ENCODE assay signal across 13 cellular contexts in the genomic region with DNA sequence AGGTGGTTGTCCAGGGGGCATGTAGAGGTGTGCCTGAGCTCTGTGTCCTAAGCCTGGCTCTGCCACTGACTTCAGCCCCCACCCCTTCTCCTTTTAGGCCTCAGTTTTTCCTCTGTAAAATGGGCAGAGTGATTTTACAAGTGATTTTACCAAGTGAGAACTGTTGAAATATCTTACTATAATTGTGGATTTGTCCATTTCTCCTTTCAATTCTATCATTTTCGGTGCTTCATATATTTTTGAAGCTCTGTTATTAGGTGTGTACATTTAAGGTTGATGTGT. TPM values are rescaled to one million over a fixed set of nuclear protein-coding genes. Genes with fewer than 3 reads are reported as not detected.
DNase-seq lines count a peak whose midpoint lies in the region; ATAC-seq, FAIRE-seq and TF ChIP-seq lines count a peak whose summit lies in the region.
"Had no signal": no experiment of that assay in that cellular context is flagged by ENCODE, and none has a peak within 500 bp of the region (broad histone marks: within the 10 kb centered on the region; RNA-seq: fewer than 3 reads in every experiment).

No MANE protein-coding gene starts in this region.

- peak overlapping the region; percentile 98 for H2AFZ ChIP-seq in K562 (ENCODE audit: low read depth, low read length)

- TF ChIP-seq RAD21 in K562 (CRISPR knock-in tag; conservative IDR thresholded peaks at IDR 0.05 in 1 of 2, IDR thresholded peaks at IDR 0.05 in 1 of 2): no peak

- H3K9ac ChIP-seq in K562 (ENCODE audit: insufficient read depth in 1 of 2, low read depth in 2 of 2, low read length in 2 of 2): peak overlapping the region; percentile 70 to 84; a peak in 1 of 4 replicates
- H3K9ac ChIP-seq: neural progenitor cell had no signal

- no peak for TF ChIP-seq POLR2A in K562 (conservative IDR thresholded peaks at IDR 0.05)

- no peaks in the 10 kb centered on the region for H3K36me3 Mint-ChIP-seq in CD4-positive, alpha-beta T cell (ENCODE audit: low read depth)
- peaks cover 5% of the 10 kb centered on the region for H3K36me3 Mint-ChIP-seq in IgD-negative memory B cell
- H3K36me3 Mint-ChIP-seq in natural killer cell: no peaks in the 10 kb centered on the region
- H3K36me3 Mint-ChIP-seq: neural progenitor cell had no signal

- no peak for TF ChIP-seq CTCF in CD4-positive, alpha-beta T cell (IDR thresholded peaks at IDR 0.05)
- no peak for TF ChIP-seq CTCF in K562 (IDR thresholded peaks at IDR 0.05 in 2 of 3, conservative IDR thresholded peaks at IDR 0.05 in 1 of 3; ENCODE audit: insufficient read depth in 2 of 3, low read depth in 1 of 3, low read length in 3 of 3)
- no peak for TF ChIP-seq CTCF in natural killer cell (IDR thresholded peaks at IDR 0.05)

- H3K9me3 ChIP-seq in CD4-positive, alpha-beta T cell (ENCODE audit: control insufficient read depth, low read length): no peaks in the 10 kb centered on the region
- H3K9me3 ChIP-seq in K562 (replicated peaks; ENCODE audit: control insufficient read depth, insufficient read depth, low read depth, low read length): no peaks in the 10 kb centered on the region

- no peaks in the 10 kb centered on the region for H3K9me3 Mint-ChIP-seq in CD4-positive, alpha-beta T cell
- H3K9me3 Mint-ChIP-seq in IgD-negative memory B cell: no peaks in the 10 kb centered on the region
- no peaks in the 10 kb centered on the region for H3K9me3 Mint-ChIP-seq in natural killer cell

- in situ Hi-C loops in K562 (cut with MboI): no loop called here

- no peaks in the 10 kb centered on the region for H3K9me1 ChIP-seq in K562 (ENCODE audit: control insufficient read depth, insufficient read depth, low read length)

- H3K79me2 ChIP-seq in K562 (ENCODE audit: control insufficient read depth, insufficient read depth, low read length): peaks cover 30% of the 10 kb centered on the region

- intact Hi-C loops in CD4-positive, alpha-beta T cell (cut with DNase I, micrococcal nuclease): no loop called here
- intact Hi-C loops in K562 (cut with micrococcal nuclease) (no loop called here), natural killer cell (cut with micrococcal nuclease) (no loop called here)

- H3K27ac Mint-ChIP-seq in CD4-positive, alpha-beta T cell: no peak overlapping the region
- H3K27ac Mint-ChIP-seq in IgD-negative memory B cell: no peak overlapping the region
- peak overlapping the region in 1 of 2 donors; percentile 73 for H3K27ac Mint-ChIP-seq in natural killer cell
- H3K27ac Mint-ChIP-seq: H9, neural progenitor cell had no signal

- peak overlapping the region; percentile 78 for H3K4me3 Mint-ChIP-seq in CD4-positive, alpha-beta T cell
- H3K4me3 Mint-ChIP-seq in IgD-negative memory B cell (peak overlapping the region; percentile 70 to 96 (median 86)), natural killer cell (peak overlapping the region; percentile 84)
- H3K4me3 Mint-ChIP-seq: neural progenitor cell had no signal

- peaks cover 80% of the 10 kb centered on the region for H3K27me3 Mint-ChIP-seq in CD4-positive, alpha-beta T cell
- H3K27me3 Mint-ChIP-seq in IgD-negative memory B cell: peaks cover 46% of the 10 kb centered on the region
- peaks cover 35 to 51% of the 10 kb centered on the region in 2 donors for H3K27me3 Mint-ChIP-seq in natural killer cell (ENCODE audit: low read depth in 2 of 2)

- BruUV-seq in K562 (replicated peaks; lab: Mats Ljungman, UMichigan): no TSS peak

- peaks cover 52% of the 10 kb centered on the region for H3K27me3 ChIP-seq in CD4-positive, alpha-beta T cell (ENCODE audit: control insufficient read depth, insufficient read depth, low read length)
- no peaks in the 10 kb centered on the region for H3K27me3 ChIP-seq in K562 (ENCODE audit: control insufficient read depth in 2 of 2, insufficient read depth in 2 of 2, low read length in 2 of 2)

- H3K4me3 ChIP-seq in K562: peak overlapping the region; percentile 56; the same call in 1 of the 2 replicates
- H3K4me3 ChIP-seq: neural progenitor cell had no signal

- CTCF ChIA-PET in CD4-positive, alpha-beta T cell (lab: Charles Lee): interaction anchor here (1.0 to 1.5 kb wide), 3 partner anchors 11 to 375 kb away, joined by 3 to 5 read pairs (median 3); no protein-coding TSS in a partner anchor
- CTCF ChIA-PET in K562 (lab: Yijun Ruan, JAX; ENCODE audit: low intra/inter-chr PET ratio): interaction anchor here (0.7 kb wide), 1 partner anchor 657 kb away, joined by 3 read pairs; no protein-coding TSS in a partner anchor

- POLR2A ChIA-PET in CD4-positive, alpha-beta T cell (lab: Charles Lee): no interaction called here
- POLR2A ChIA-PET in K562 (lab: Yijun Ruan, JAX): interaction anchor here (0.6 to 2.4 kb wide), 5 partner anchors 8 to 1714 kb away, joined by 3 to 6 read pairs (median 4); no protein-coding TSS in a partner anchor

- H3K36me3 ChIP-seq in K562 (ENCODE audit: control insufficient read depth, insufficient read depth, low read length): no peaks in the 10 kb centered on the region
- H3K36me3 ChIP-seq: neural progenitor cell had no signal

- H4K20me1 ChIP-seq in K562 (replicated peaks; ENCODE audit: control insufficient read depth, insufficient read depth, low read length): no peaks in the 10 kb centered on the region

- FAIRE-seq in K562 (lab: Jason Lieb, UNC): no peak
- FAIRE-seq: islet of Langerhans had no signal

- peaks cover 13% of the 10 kb centered on the region for H3K4me1 Mint-ChIP-seq in CD4-positive, alpha-beta T cell (ENCODE audit: low read depth)
- H3K4me1 Mint-ChIP-seq in IgD-negative memory B cell (peaks cover 8 to 18% (median 12%) of the 10 kb centered on the region in 3 donors), natural killer cell (peaks cover 13 to 24% of the 10 kb centered on the region in 2 donors)
- H3K4me1 Mint-ChIP-seq: neural progenitor cell had no signal

- TF ChIP-seq EP300 in K562 (IDR thresholded peaks at IDR 0.05; ENCODE audit: low read length): no peak

- 18% methylated on average over 1 of the region's 1 CpG for WGBS in K562 (ENCODE audit: insufficient coverage, low coverage, missing lambda C conversion rate)

- peaks cover 9 to 18% of the 10 kb centered on the region in 2 experiments; a peak in 4 of 5 replicates for H3K4me1 ChIP-seq in K562 (replicated peaks in 1 of 2; ENCODE audit: control insufficient read depth in 2 of 2, insufficient read depth in 2 of 2, low read length in 2 of 2)
- H3K4me1 ChIP-seq: neural progenitor cell had no signal

- no peak overlapping the region for H3K27ac ChIP-seq in CD4-positive, alpha-beta T cell (ENCODE audit: low read depth, low read length)
- H3K27ac ChIP-seq in K562 (ENCODE audit: extremely low read depth, low read depth, low read length): 0 out of 3 replicates have a peak overlapping the region, but pooled peaks have one; percentile 78
- H3K27ac ChIP-seq: neural progenitor cell had no signal

- H3K4me2 ChIP-seq in K562 (ENCODE audit: insufficient read depth, low read length): peak overlapping the region; percentile 80

- ATAC-seq in CD4-positive, alpha-beta T cell (ENCODE audit: poor library complexity): no peak
- no peak for ATAC-seq in K562
- no peak for ATAC-seq in natural killer cell
- no peak for ATAC-seq in GM19395 (IDR thresholded peaks at IDR 0.05; ENCODE audit: unreplicated experiment)
- ATAC-seq in GM19463 (IDR thresholded peaks at IDR 0.05; ENCODE audit: unreplicated experiment): no peak
- no peak for ATAC-seq in GM19023 (IDR thresholded peaks at IDR 0.05; ENCODE audit: unreplicated experiment)

- no peak for DNase-seq in CD4-positive, alpha-beta T cell
- DNase-seq in K562 (ENCODE audit: extremely low read depth in 1 of 4, low spot score in 3 of 4): no peak
- no peak for DNase-seq in natural killer cell
- DNase-seq in stimulated activated CD4-positive, alpha-beta T cell treated with anti-CD3 and anti-CD28 coated beads, Interleukin-2, amount 100 ng/mL, for 48 hours: no peak
- DNase-seq: activated naive CD4-positive, alpha-beta T cell treated with anti-CD3 and anti-CD28 coated beads, Interleukin-2, amount 50 U/mL, for 16 hours; H9; stimulated activated CD4-positive, alpha-beta T cell treated with anti-CD3 and anti-CD28 coated beads, Interleukin-12 subunit alpha, Interleukin-12 subunit beta, amount 100 ng/mL, for 4 hours had no signal

RNA-seq across cellular contexts. Expression of gene HOXB9, which starts 21.7 kb away (rescaled TPM):
- total RNA-seq in CD4-positive, alpha-beta T cell: not detected
- polyA plus RNA-seq in IgD-negative memory B cell: not detected
- total RNA-seq in K562 (2011; cell fraction: chromatin; rRNA removed; ENCODE audit: low replicate concordance): 92.5 and 108 TPM in 2 replicates
- total RNA-seq in K562 (2011; cell fraction: nucleolus; rRNA removed): 55.1 and 62.2 TPM in 2 replicates
- total RNA-seq in K562 (2011; cell fraction: nucleoplasm; rRNA removed): 83.2 and 118 TPM in 2 replicates
- 77.6 and 91.3 TPM in 2 replicates for total RNA-seq in K562 (2014; rRNA removed)
- 64.8 and 71.4 TPM in 2 replicates for total RNA-seq in K562 (2014; rRNA removed; fragmentation: Illumina TruSeq; extraction: Trizol)
- total RNA-seq in K562 (2015; rRNA removed; fragmentation: Illumina TruSeq; extraction: Trizol): 54.3 and 54.6 TPM in 2 replicates
- 136 and 146 TPM in 2 replicates for total RNA-seq in K562 (2021)
- 104 and 141 TPM in 2 replicates for polyA plus RNA-seq in K562 (2011; rRNA removed)
- 113 and 142 TPM in 2 replicates for polyA plus RNA-seq in K562 (2011; cell fraction: cytosol; rRNA removed)
- polyA plus RNA-seq in K562 (2011; cell fraction: nucleus; rRNA removed): 117 and 138 TPM in 2 replicates
- 89.9 and 176 TPM in 2 replicates for polyA plus RNA-seq in K562 (2012)
- polyA plus RNA-seq in K562 (2014; fragmentation: Illumina TruSeq; extraction: Trizol): 187 and 196 TPM in 2 replicates
- 1 to 10 TPM; 3.1 to 5.2 TPM for polyA plus RNA-seq in K562 (2014; fragmentation: Nextera tagmentation; extraction: Ambion mirVana)
- 136 and 145 TPM in 2 replicates for polyA plus RNA-seq in K562 (2014; rRNA removed)
- 54.1 and 61.9 TPM in 2 replicates for polyA minus RNA-seq in K562 (2011; rRNA and poly(A)+ RNA removed)
- polyA minus RNA-seq in K562 (2011; cell fraction: cytosol; rRNA and poly(A)+ RNA removed): 46.9 and 52.2 TPM in 2 replicates
- 28.9 and 46.7 TPM in 2 replicates for polyA minus RNA-seq in K562 (2011; cell fraction: nucleus; rRNA and poly(A)+ RNA removed)
- total RNA-seq in natural killer cell: 1 to 10 TPM in 1 of 3 donors, under 1 TPM in 2; 0.12 to 1.0 (median 0.18) TPM
- total RNA-seq: H9 had no signal

RNA-seq across cellular contexts. Expression of gene HOXB8, which starts 32.8 kb away (rescaled TPM):
- not detected for total RNA-seq in CD4-positive, alpha-beta T cell
- polyA plus RNA-seq in IgD-negative memory B cell: not detected
- 13.9 and 15.4 TPM in 2 replicates for total RNA-seq in K562 (2011; cell fraction: chromatin; rRNA removed; ENCODE audit: low replicate concordance)
- 8.9 and 11.7 TPM in 2 replicates for total RNA-seq in K562 (2011; cell fraction: nucleolus; rRNA removed)
- 12.5 and 25.9 TPM in 2 replicates for total RNA-seq in K562 (2011; cell fraction: nucleoplasm; rRNA removed)
- total RNA-seq in K562 (2014; rRNA removed): 5.1 and 9.3 TPM in 2 replicates
- total RNA-seq in K562 (2014; rRNA removed; fragmentation: Illumina TruSeq; extraction: Trizol): 1.5 and 2.9 TPM in 2 replicates
- 2.1 and 2.5 TPM in 2 replicates for total RNA-seq in K562 (2015; rRNA removed; fragmentation: Illumina TruSeq; extraction: Trizol)
- total RNA-seq in K562 (2021): 14.9 and 17.7 TPM in 2 replicates
- polyA plus RNA-seq in K562 (2011; rRNA removed): 3.6 and 4.6 TPM in 2 replicates
- 7.3 and 10.8 TPM in 2 replicates for polyA plus RNA-seq in K562 (2011; cell fraction: cytosol; rRNA removed)
- polyA plus RNA-seq in K562 (2011; cell fraction: nucleus; rRNA removed): 16.6 and 22.3 TPM in 2 replicates
- 5.9 and 20.0 TPM in 2 replicates for polyA plus RNA-seq in K562 (2012)
- polyA plus RNA-seq in K562 (2014; fragmentation: Illumina TruSeq; extraction: Trizol): 7.0 and 8.3 TPM in 2 replicates
- polyA plus RNA-seq in K562 (2014; fragmentation: Nextera tagmentation; extraction: Ambion mirVana): 1 to 10 TPM in 1 of 2 experiments, under 1 TPM in 1; 0.52 to 1.2 TPM
- polyA plus RNA-seq in K562 (2014; rRNA removed): 18.8 and 23.8 TPM in 2 replicates
- polyA minus RNA-seq in K562 (2011; rRNA and poly(A)+ RNA removed): 1.8 and 2.2 TPM in 2 replicates
- 2.4 and 7.1 TPM in 2 replicates for polyA minus RNA-seq in K562 (2011; cell fraction: cytosol; rRNA and poly(A)+ RNA removed)
- polyA minus RNA-seq in K562 (2011; cell fraction: nucleus; rRNA and poly(A)+ RNA removed): 3.1 and 4.2 TPM in 2 replicates
- total RNA-seq in natural killer cell: not detected
- total RNA-seq: H9 had no signal

RNA-seq across cellular contexts. Expression of gene HOXB7, which starts 37.1 kb away (rescaled TPM):
- not detected for total RNA-seq in CD4-positive, alpha-beta T cell
- polyA plus RNA-seq in IgD-negative memory B cell (not detected), K562 (2011; rRNA removed) (5.5 and 5.9 TPM in 2 replicates), K562 (2014; fragmentation: Illumina TruSeq; extraction: Trizol) (10.3 and 11.6 TPM in 2 replicates), K562 (2014; fragmentation: Nextera tagmentation; extraction: Ambion mirVana) (1 to 10 TPM; 5.7 to 5.8 TPM), K562 (2014; rRNA removed) (11.1 and 13.9 TPM in 2 replicates)
- 1.4 and 3.5 TPM in 2 replicates for total RNA-seq in K562 (2011; cell fraction: chromatin; rRNA removed; ENCODE audit: low replicate concordance)
- total RNA-seq in K562 (2011; cell fraction: nucleolus; rRNA removed): 0.79 and 1.5 TPM in 2 replicates
- total RNA-seq in K562 (2011; cell fraction: nucleoplasm; rRNA removed): 2.1 TPM in 2 replicates
- total RNA-seq in K562 (2014; rRNA removed) (8.3 and 11.0 TPM in 2 replicates), K562 (2014; rRNA removed; fragmentation: Illumina TruSeq; extraction: Trizol) (13.5 and 14.7 TPM in 2 replicates), K562 (2015; rRNA removed; fragmentation: Illumina TruSeq; extraction: Trizol) (14.8 and 16.7 TPM in 2 replicates), K562 (2021) (8.2 and 10.8 TPM in 2 replicates), natural killer cell (1 to 10 TPM in 1 of 3 donors, under 1 TPM in 2; 0.45 to 1.4 (median 0.97) TPM)
- 8.3 and 8.4 TPM in 2 replicates for polyA plus RNA-seq in K562 (2011; cell fraction: cytosol; rRNA removed)
- 2.7 and 3.9 TPM in 2 replicates for polyA plus RNA-seq in K562 (2011; cell fraction: nucleus; rRNA removed)
- 10.4 and 16.5 TPM in 2 replicates for polyA plus RNA-seq in K562 (2012)
- 1.9 and 2.5 TPM in 2 replicates for polyA minus RNA-seq in K562 (2011; rRNA and poly(A)+ RNA removed)
- polyA minus RNA-seq in K562 (2011; cell fraction: cytosol; rRNA and poly(A)+ RNA removed): 2.9 and 3.5 TPM in 2 replicates
- polyA minus RNA-seq in K562 (2011; cell fraction: nucleus; rRNA and poly(A)+ RNA removed): 0.67 and 2.3 TPM in 2 replicates
- total RNA-seq: H9 had no signal

RNA-seq across cellular contexts. Expression of gene HOXB6, which starts 43.1 kb away (rescaled TPM):
- not detected for total RNA-seq in CD4-positive, alpha-beta T cell
- polyA plus RNA-seq in IgD-negative memory B cell (not detected), K562 (2011; rRNA removed) (2.3 and 3.0 TPM in 2 replicates), K562 (2014; fragmentation: Illumina TruSeq; extraction: Trizol) (4.0 and 7.7 TPM in 2 replicates), K562 (2014; fragmentation: Nextera tagmentation; extraction: Ambion mirVana) (1 to 10 TPM; 1.2 to 1.9 TPM), K562 (2014; rRNA removed) (13.7 and 14.8 TPM in 2 replicates)
- total RNA-seq in K562 (2011; cell fraction: chromatin; rRNA removed; ENCODE audit: low replicate concordance): 18.7 and 26.2 TPM in 2 replicates
- 10.4 and 11.2 TPM in 2 replicates for total RNA-seq in K562 (2011; cell fraction: nucleolus; rRNA removed)
- 12.0 and 17.8 TPM in 2 replicates for total RNA-seq in K562 (2011; cell fraction: nucleoplasm; rRNA removed)
- total RNA-seq in K562 (2014; rRNA removed) (6.5 and 9.1 TPM in 2 replicates), K562 (2014; rRNA removed; fragmentation: Illumina TruSeq; extraction: Trizol) (3.9 and 4.9 TPM in 2 replicates), K562 (2015; rRNA removed; fragmentation: Illumina TruSeq; extraction: Trizol) (7.3 and 7.5 TPM in 2 replicates), K562 (2021) (10.6 and 14.2 TPM in 2 replicates), natural killer cell (not detected)
- 3.7 and 4.0 TPM in 2 replicates for polyA plus RNA-seq in K562 (2011; cell fraction: cytosol; rRNA removed)
- 16.7 and 17.3 TPM in 2 replicates for polyA plus RNA-seq in K562 (2011; cell fraction: nucleus; rRNA removed)
- polyA plus RNA-seq in K562 (2012): 9.7 and 11.7 TPM in 2 replicates
- polyA minus RNA-seq in K562 (2011; rRNA and poly(A)+ RNA removed): 0.42 and 0.63 TPM in 2 replicates
- polyA minus RNA-seq in K562 (2011; cell fraction: cytosol; rRNA and poly(A)+ RNA removed): 1.3 TPM in 1 of 2 replicates, not detected in the other
- 3.5 and 8.1 TPM in 2 replicates for polyA minus RNA-seq in K562 (2011; cell fraction: nucleus; rRNA and poly(A)+ RNA removed)
- total RNA-seq: H9 had no signal

RNA-seq across cellular contexts. Expression of gene HOXB5, which starts 54.3 kb away (rescaled TPM):
- total RNA-seq in CD4-positive, alpha-beta T cell: not detected
- polyA plus RNA-seq in IgD-negative memory B cell (not detected), K562 (2011; rRNA removed) (0.36 and 0.87 TPM in 2 replicates), K562 (2014; fragmentation: Illumina TruSeq; extraction: Trizol) (1.4 and 1.5 TPM in 2 replicates), K562 (2014; fragmentation: Nextera tagmentation; extraction: Ambion mirVana) (under 1 TPM; 0.24 to 0.25 TPM), K562 (2014; rRNA removed) (2.7 and 3.2 TPM in 2 replicates)
- total RNA-seq in K562 (2011; cell fraction: chromatin; rRNA removed; ENCODE audit: low replicate concordance): 4.9 and 5.1 TPM in 2 replicates
- 1.8 and 2.0 TPM in 2 replicates for total RNA-seq in K562 (2011; cell fraction: nucleolus; rRNA removed)
- 2.4 and 3.7 TPM in 2 replicates for total RNA-seq in K562 (2011; cell fraction: nucleoplasm; rRNA removed)
- total RNA-seq in K562 (2014; rRNA removed) (0.27 and 0.57 TPM in 2 replicates), K562 (2014; rRNA removed; fragmentation: Illumina TruSeq; extraction: Trizol) (0.38 and 0.65 TPM in 2 replicates), K562 (2015; rRNA removed; fragmentation: Illumina TruSeq; extraction: Trizol) (0.75 and 0.80 TPM in 2 replicates), K562 (2021) (2.4 and 2.6 TPM in 2 replicates), natural killer cell (not detected)
- polyA plus RNA-seq in K562 (2011; cell fraction: cytosol; rRNA removed): 0.36 and 0.52 TPM in 2 replicates
- 3.7 TPM in 2 replicates for polyA plus RNA-seq in K562 (2011; cell fraction: nucleus; rRNA removed)
- 2.9 and 6.4 TPM in 2 replicates for polyA plus RNA-seq in K562 (2012)
- 0.11 and 0.15 TPM in 2 replicates for polyA minus RNA-seq in K562 (2011; rRNA and poly(A)+ RNA removed)
- polyA minus RNA-seq in K562 (2011; cell fraction: cytosol; rRNA and poly(A)+ RNA removed): 0.38 and 0.82 TPM in 2 replicates
- 0.54 and 1.1 TPM in 2 replicates for polyA minus RNA-seq in K562 (2011; cell fraction: nucleus; rRNA and poly(A)+ RNA removed)
- total RNA-seq: H9 had no signal

Comparison
In these comparisons a context has a peak if more than half of its experiments do, and no peak if none do; other contexts are left out.
1. RNA of gene HOXB9, which starts 21.7 kb away (total RNA-seq): 54.3 to 146 TPM in K562; 0.12 to 1.0 TPM in natural killer cell and not detected in CD4-positive, alpha-beta T cell; every median in the first group is over 10 times any median in the second.
2. Peak in every context shown above with its lines, with median percentiles within 50 percentile points of each other: H3K4me3 Mint-ChIP-seq.